Comparison of ENCODE assay signal across 10 cellular contexts in genomic region chr1:54546651-54547348, GRCh38. TPM values are rescaled to one million over a fixed set of nuclear protein-coding genes. Genes with fewer than 3 reads are reported as not detected.
DNase-seq lines count a peak whose midpoint lies in the region; ATAC-seq, FAIRE-seq and TF ChIP-seq lines count a peak whose summit lies in the region.
"Had no signal": no experiment of that assay in that cellular context is flagged by ENCODE, and none has a peak within 500 bp of the region (broad histone marks: within the 10 kb centered on the region; RNA-seq: fewer than 3 reads in every experiment).

No MANE protein-coding gene starts in this region.

- H3K36me3 ChIP-seq in kidney (ENCODE audit: control insufficient read depth in 1 of 2, insufficient read depth in 2 of 2, low read length in 2 of 2), result no peaks in the 10 kb centered on the region
- H3K36me3 ChIP-seq: MG63 had no signal

- no peak for FAIRE-seq in kidney (lab: Jason Lieb, UNC)

- H3K9ac ChIP-seq in kidney (ENCODE audit: low read length in 2 of 2), result peak overlapping the region in 1 of 2 donors; percentile 60

- ATAC-seq in HG03196 (IDR thresholded peaks at IDR 0.05; ENCODE audit: unreplicated experiment), result no peak

- H3K27ac ChIP-seq in kidney (ENCODE audit: low read depth in 2 of 2, low read length in 2 of 2) (peak overlapping the region; percentile 80 to 83), temporal lobe (ENCODE audit: low read depth, low read length) (peak overlapping the region; percentile 67)

- TF ChIP-seq CTCF in kidney (IDR thresholded peaks at IDR 0.05; ENCODE audit: borderline replicate concordance, extremely low read depth, insufficient read depth), result no peak

- DNase-seq in KG1 (lab: John Stamatoyannopoulos, UW), result peak; percentile 51
- peak; percentile 86 for DNase-seq in SKM-1 treated with dmso at 0.1 percent for 144 hours (lab: John Stamatoyannopoulos, UW; ENCODE audit: unreplicated experiment)
- DNase-seq in kidney, result no peak
- DNase-seq in NCI-H526 (lab: John Stamatoyannopoulos, UW), result no peak
- no peak for DNase-seq in activated CD4-positive, alpha-beta T cell treated with anti-CD3 and anti-CD28 coated beads for 1 hour
- DNase-seq: activated T-cell treated with anti-CD3 and anti-CD28 coated beads, Interleukin-2, amount 50 U/mL, for 1 hour; NCI-H748 treated with DMSO at 0.1 percent for 48 hours had no signal

- H3K4me1 ChIP-seq in kidney (ENCODE audit: control insufficient read depth in 1 of 2, insufficient read depth in 1 of 2, low read depth in 1 of 2, low read length in 2 of 2), result peaks cover 11 to 16% of the 10 kb centered on the region in 2 donors

- intact Hi-C loops in kidney (cut with DNase I), result no loop called here

- H3K9me3 ChIP-seq in kidney (ENCODE audit: control insufficient read depth in 1 of 2, low read length in 2 of 2), result no peaks in the 10 kb centered on the region
- H3K9me3 ChIP-seq: MG63 had no signal

- no peak overlapping the region for H3K4me3 ChIP-seq in kidney (ENCODE audit: low read length in 2 of 2)
- H3K4me3 ChIP-seq: MG63 had no signal

RNA-seq across cellular contexts. Expression of gene ACOT11, which starts 1.2 kb away (rescaled TPM):
- total RNA-seq in kidney, result 24.6 TPM
- 31.1 TPM for polyA plus RNA-seq in kidney (ENCODE audit: insufficient read depth, low read depth, low replicate concordance)
- 1.2 TPM for total RNA-seq in temporal lobe

Comparison
In these comparisons a context has a peak if more than half of its experiments do, and no peak if none do; other contexts are left out.
1. DNase-seq: peak in KG1 (single experiment) and SKM-1 treated with dmso at 0.1 percent for 144 hours (single experiment); none in kidney (single experiment), NCI-H526 (0 of 2) and activated CD4-positive, alpha-beta T cell treated with anti-CD3 and anti-CD28 coated beads for 1 hour (single experiment).
2. RNA of gene ACOT11, which starts 1.2 kb away (total RNA-seq): 24.6 TPM in kidney (single experiment); 1.2 TPM in temporal lobe (single experiment); every median in the first group is over 10 times any median in the second.